ENCODE assay signal across 9 cellular contexts in genomic region chr9:82466616-82467251, GRCh38.
DNase-seq lines count a peak whose midpoint lies in the region; TF ChIP-seq lines count a peak whose summit lies in the region.
"Had no signal": no experiment of that assay in that cellular context is flagged by ENCODE, and none has a peak within 500 bp of the region (broad histone marks: within the 10 kb centered on the region; RNA-seq: fewer than 3 reads in every experiment).

No MANE protein-coding gene starts in this region.

- no peaks in the 10 kb centered on the region for H3K36me3 ChIP-seq in Loucy (ENCODE audit: insufficient read depth, low read length)

- no peaks in the 10 kb centered on the region for H3K79me2 ChIP-seq in Loucy (ENCODE audit: insufficient read depth, low read length)

- H3K4me2 ChIP-seq in Loucy (ENCODE audit: low read depth, low read length, poor library complexity, severe bottlenecking) = no peak overlapping the region

- no peak overlapping the region for H2AFZ ChIP-seq in Loucy (ENCODE audit: low read length)

- H4K20me1 ChIP-seq in Loucy (ENCODE audit: insufficient read depth, low read length, poor library complexity, severe bottlenecking) = no peaks in the 10 kb centered on the region

- H3K9me3 ChIP-seq in Loucy (ENCODE audit: insufficient read depth, low read depth, low read length) = no peaks in the 10 kb centered on the region

- no peaks in the 10 kb centered on the region for H3K9me2 ChIP-seq in Loucy (replicated peaks; ENCODE audit: low read depth, low read length)

- H3F3A ChIP-seq in Loucy (ENCODE audit: low read depth) = no peaks in the 10 kb centered on the region

- no peak overlapping the region for H3K9ac ChIP-seq in Loucy (ENCODE audit: low read depth, low read length, poor library complexity, severe bottlenecking)

- no peak overlapping the region for H3K4me3 ChIP-seq in Loucy (ENCODE audit: low read length, poor library complexity, severe bottlenecking)

- TF ChIP-seq CTCF in Loucy (conservative IDR thresholded peaks at IDR 0.05; ENCODE audit: low read length) = peak; percentile 59

- H3K4me1 ChIP-seq in Loucy (ENCODE audit: insufficient read depth, low read length, poor library complexity, severe bottlenecking) = no peaks in the 10 kb centered on the region

- H3K27me3 ChIP-seq in Loucy (ENCODE audit: insufficient read depth, low read length, poor library complexity, severe bottlenecking) = no peaks in the 10 kb centered on the region

- peak; percentile 47 for DNase-seq in AG08396 (ENCODE audit: low spot score)
- DNase-seq in ecto neural progenitor cell (ENCODE audit: low spot score) = peak; percentile 70
- DNase-seq in medulla oblongata (ENCODE audit: extremely low spot score) = peak; percentile 28
- DNase-seq in activated effector memory CD4-positive, alpha-beta T cell treated with anti-CD3 and anti-CD28 coated beads, Interleukin-2, amount 50 U/mL, for 16 hours = no peak
- DNase-seq in SHP77 (lab: John Stamatoyannopoulos, UW) = no peak
- DNase-seq in NOMO-1 treated with DMSO at 0.1 percent for 48 hours (lab: John Stamatoyannopoulos, UW; ENCODE audit: unreplicated experiment) = no peak
- DNase-seq in RKO (ENCODE audit: low spot score) = no peak
- DNase-seq: NCI-H2081 treated with DMSO at 0.1 percent for 48 hours had no signal

Comparison
In these comparisons a context has a peak if more than half of its experiments do, and no peak if none do; other contexts are left out.
1. DNase-seq: peak in AG08396 (single experiment), ecto neural progenitor cell (single experiment) and medulla oblongata (single experiment); none in activated effector memory CD4-positive, alpha-beta T cell treated with anti-CD3 and anti-CD28 coated beads, Interleukin-2, amount 50 U/mL, for 16 hours (single experiment), SHP77 (0 of 2), NOMO-1 treated with DMSO at 0.1 percent for 48 hours (single experiment) and RKO (single experiment).